In the genomic region with DNA sequence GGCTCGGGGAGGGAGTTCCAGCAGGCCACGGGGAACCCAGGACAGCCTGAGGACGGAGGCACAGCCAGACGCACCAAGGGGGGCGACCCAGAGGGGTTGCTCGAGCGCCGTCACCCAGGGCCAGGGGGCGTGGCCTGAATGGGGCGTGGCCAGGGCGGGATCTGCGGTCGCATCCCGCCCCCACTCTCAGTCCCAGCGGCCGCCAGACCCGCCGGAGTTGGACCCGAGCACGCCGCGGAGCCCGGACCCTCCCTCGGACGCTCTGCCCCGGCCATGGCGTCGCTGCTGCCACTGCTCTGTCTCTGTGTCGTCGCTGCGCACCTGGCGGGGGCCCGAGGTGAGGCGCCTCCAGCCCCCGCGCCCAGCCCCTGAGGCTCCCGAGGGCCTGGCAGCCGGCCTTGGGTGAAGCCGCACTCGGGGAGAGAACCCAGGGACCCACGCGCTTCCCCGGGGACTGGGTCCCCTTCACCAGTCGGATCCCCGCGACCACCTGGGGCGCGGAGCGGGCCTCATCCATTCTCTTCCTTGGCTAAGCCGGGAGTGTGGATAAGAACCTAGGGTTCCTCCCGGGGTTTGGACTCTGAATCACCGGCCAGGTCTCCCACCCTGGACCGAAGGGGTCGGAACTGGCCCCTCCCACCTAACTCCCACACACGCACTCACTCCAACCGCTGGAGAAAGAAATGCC, we compare ENCODE assay signal across 9 cellular contexts. TPM values are rescaled to one million over a fixed set of nuclear protein-coding genes. Genes with fewer than 3 reads are reported as not detected.
DNase-seq lines count a peak whose midpoint lies in the region; ATAC-seq and TF ChIP-seq lines count a peak whose summit lies in the region.
"Had no signal": no experiment of that assay in that cellular context is flagged by ENCODE, and none has a peak within 500 bp of the region (broad histone marks: within the 10 kb centered on the region; RNA-seq: fewer than 3 reads in every experiment).

A gene with protein sequence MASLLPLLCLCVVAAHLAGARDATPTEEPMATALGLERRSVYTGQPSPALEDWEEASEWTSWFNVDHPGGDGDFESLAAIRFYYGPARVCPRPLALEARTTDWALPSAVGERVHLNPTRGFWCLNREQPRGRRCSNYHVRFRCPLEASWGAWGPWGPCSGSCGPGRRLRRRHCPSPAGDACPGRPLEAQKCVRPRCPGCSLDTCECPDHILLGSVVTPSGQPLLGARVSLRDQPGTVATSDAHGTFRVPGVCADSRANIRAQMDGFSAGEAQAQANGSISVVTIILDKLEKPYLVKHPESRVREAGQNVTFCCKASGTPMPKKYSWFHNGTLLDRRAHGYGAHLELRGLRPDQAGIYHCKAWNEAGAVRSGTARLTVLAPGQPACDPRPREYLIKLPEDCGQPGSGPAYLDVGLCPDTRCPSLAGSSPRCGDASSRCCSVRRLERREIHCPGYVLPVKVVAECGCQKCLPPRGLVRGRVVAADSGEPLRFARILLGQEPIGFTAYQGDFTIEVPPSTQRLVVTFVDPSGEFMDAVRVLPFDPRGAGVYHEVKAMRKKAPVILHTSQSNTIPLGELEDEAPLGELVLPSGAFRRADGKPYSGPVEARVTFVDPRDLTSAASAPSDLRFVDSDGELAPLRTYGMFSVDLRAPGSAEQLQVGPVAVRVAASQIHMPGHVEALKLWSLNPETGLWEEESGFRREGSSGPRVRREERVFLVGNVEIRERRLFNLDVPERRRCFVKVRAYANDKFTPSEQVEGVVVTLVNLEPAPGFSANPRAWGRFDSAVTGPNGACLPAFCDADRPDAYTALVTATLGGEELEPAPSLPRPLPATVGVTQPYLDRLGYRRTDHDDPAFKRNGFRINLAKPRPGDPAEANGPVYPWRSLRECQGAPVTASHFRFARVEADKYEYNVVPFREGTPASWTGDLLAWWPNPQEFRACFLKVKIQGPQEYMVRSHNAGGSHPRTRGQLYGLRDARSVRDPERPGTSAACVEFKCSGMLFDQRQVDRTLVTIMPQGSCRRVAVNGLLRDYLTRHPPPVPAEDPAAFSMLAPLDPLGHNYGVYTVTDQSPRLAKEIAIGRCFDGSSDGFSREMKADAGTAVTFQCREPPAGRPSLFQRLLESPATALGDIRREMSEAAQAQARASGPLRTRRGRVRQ (plus strand): TSS at position 189 of the 688 bp plus-strand sequence. CDS start 85 bp downstream, at position 274.

- H3K4ac ChIP-seq in mesenchymal stem cell (ENCODE audit: low read depth in 1 of 2, low read length in 2 of 2), result no peak within 1 kb of the TSS

- H3K4me2 ChIP-seq in mesenchymal stem cell (ENCODE audit: low read length, poor library complexity, severe bottlenecking), result peak within 1 kb of the TSS; percentile 62

- peak within 1 kb of the TSS; percentile 68 to 81 (median 75) for H3K4me3 Mint-ChIP-seq in brain

- no peak for TF ChIP-seq POLR2A in upper lobe of left lung (IDR thresholded peaks at IDR 0.05)

- no peak within 1 kb of the TSS for H2BK5ac ChIP-seq in mesenchymal stem cell (ENCODE audit: low read depth, low read length, poor library complexity, severe bottlenecking)

- TF ChIP-seq CTCF in brain (conservative IDR thresholded peaks at IDR 0.05) (no peak), upper lobe of left lung (IDR thresholded peaks at IDR 0.05) (peak in 2 of 6 experiments; percentile 15 to 16)

- H2BK12ac ChIP-seq in mesenchymal stem cell (ENCODE audit: low read length in 2 of 2), result no peak within 1 kb of the TSS

- H4K91ac ChIP-seq in mesenchymal stem cell (ENCODE audit: low read length), result no peak within 1 kb of the TSS

- H3K27ac ChIP-seq in mesenchymal stem cell (ENCODE audit: low read length, poor library complexity, severe bottlenecking), result no peak within 1 kb of the TSS
- H3K27ac ChIP-seq in upper lobe of left lung, result no peak within 1 kb of the TSS
- H3K27ac ChIP-seq: epithelial cell of prostate had no signal

- H3K4me1 Mint-ChIP-seq in brain, result peaks cover 23% of the 10 kb centered on the region

- peak within 1 kb of the TSS in 1 of 5 experiments; percentile 57 for H3K27ac Mint-ChIP-seq in brain

- H2AFZ ChIP-seq in mesenchymal stem cell (ENCODE audit: low read depth, low read length), result no peak within 1 kb of the TSS

- peaks cover 0 to 3% (median 0%) of the 10 kb centered on the region in 5 experiments for H3K9me3 Mint-ChIP-seq in brain

- DNase-seq in Daoy (ENCODE audit: low read depth), result peak; percentile 73
- DNase-seq in NCI-H2227 (lab: John Stamatoyannopoulos, UW; ENCODE audit: unreplicated experiment), result peak; percentile 80
- no peak for DNase-seq in mesenchymal stem cell
- peak in 1 of 2 donors; percentile 93 for DNase-seq in upper lobe of left lung

- peaks cover 7 to 54% of the 10 kb centered on the region in 2 experiments for H3K27me3 ChIP-seq in mesenchymal stem cell (ENCODE audit: control insufficient read depth in 1 of 2, insufficient read depth in 1 of 2, low read length in 2 of 2)
- peaks cover 3 to 48% (median 31%) of the 10 kb centered on the region in 4 donors for H3K27me3 ChIP-seq in upper lobe of left lung

- H2BK15ac ChIP-seq in mesenchymal stem cell (ENCODE audit: low read depth, poor library complexity, severe bottlenecking), result no peak within 1 kb of the TSS

- peaks cover 0 to 10% of the 10 kb centered on the region in 2 experiments for H3K36me3 ChIP-seq in mesenchymal stem cell (ENCODE audit: control insufficient read depth in 1 of 2, insufficient read depth in 2 of 2, low read depth in 1 of 2, low read length in 2 of 2)
- H3K36me3 ChIP-seq in upper lobe of left lung, result no peaks in the 10 kb centered on the region

- H3K27me3 Mint-ChIP-seq in brain, result peaks cover 6% of the 10 kb centered on the region

- no peaks in the 10 kb centered on the region for H3K36me3 Mint-ChIP-seq in brain

- H3K4me3 ChIP-seq in mesenchymal stem cell (ENCODE audit: insufficient read depth in 1 of 2, low read depth in 1 of 2, low read length in 2 of 2) (peak within 1 kb of the TSS; percentile 5 to 47), upper lobe of left lung (peak within 1 kb of the TSS in 3 of 4 donors; percentile 21 to 35 (median 34))

- no peak within 1 kb of the TSS for H3K14ac ChIP-seq in mesenchymal stem cell (ENCODE audit: low read length in 2 of 2)

- ATAC-seq in upper lobe of left lung (ENCODE audit: low FRiP score in 2 of 2), result peak in 1 of 2 donors; percentile 51
- no peak for ATAC-seq in GM19023 (IDR thresholded peaks at IDR 0.05; ENCODE audit: unreplicated experiment)
- ATAC-seq in HG03097 (IDR thresholded peaks at IDR 0.05; ENCODE audit: low FRiP score, unreplicated experiment), result no peak
- no peak for ATAC-seq in GM21381 (IDR thresholded peaks at IDR 0.05; ENCODE audit: unreplicated experiment)

- 12% methylated on average over 55 of the region's 56 CpGs for WGBS in mesenchymal stem cell
- WGBS in upper lobe of left lung, 2 donors, result 8 to 20% methylated on average over 1 to 19 of the region's 56 CpGs

- no peaks in the 10 kb centered on the region for H3K9me3 ChIP-seq in mesenchymal stem cell (ENCODE audit: control insufficient read depth, low read length)
- H3K9me3 ChIP-seq in upper lobe of left lung, result no peaks in the 10 kb centered on the region

- no peak within 1 kb of the TSS for H3K23ac ChIP-seq in mesenchymal stem cell (ENCODE audit: low read length in 2 of 2)

- no peaks in the 10 kb centered on the region for H3K79me1 ChIP-seq in mesenchymal stem cell (replicated peaks; ENCODE audit: low read length, poor library complexity, severe bottlenecking)

- H3K18ac ChIP-seq in mesenchymal stem cell (ENCODE audit: low read depth in 1 of 2, low read length in 2 of 2), result no peak within 1 kb of the TSS

- no peak within 1 kb of the TSS for H2AK5ac ChIP-seq in mesenchymal stem cell (ENCODE audit: low read length, severe bottlenecking)

- H4K8ac ChIP-seq in mesenchymal stem cell (ENCODE audit: low read length), result no peak within 1 kb of the TSS

- H3K4me1 ChIP-seq in mesenchymal stem cell (ENCODE audit: control insufficient read depth, insufficient read depth, low read depth, low read length) (peaks cover 14% of the 10 kb centered on the region), upper lobe of left lung (peaks cover 19 to 40% (median 30%) of the 10 kb centered on the region in 4 donors)

- H2BK120ac ChIP-seq in mesenchymal stem cell (ENCODE audit: low read depth, low read length), result no peak within 1 kb of the TSS

- H3K9ac ChIP-seq in mesenchymal stem cell (ENCODE audit: low read length), result no peak within 1 kb of the TSS

- no peak for TF ChIP-seq EP300 in upper lobe of left lung (IDR thresholded peaks at IDR 0.05)

RNA-seq across cellular contexts. Expression of the gene that starts here (rescaled TPM):
- 0.40 and 1.0 TPM in 2 replicates for total RNA-seq in Daoy (2014; rRNA removed; shearing (Covaris generic))
- 6.1 TPM for polyA plus RNA-seq in brain (ENCODE audit: insufficient read depth, low read depth, low replicate concordance)
- polyA plus RNA-seq in mesenchymal stem cell (2013, experiment 1 of 2), result 0.32 TPM
- polyA plus RNA-seq in mesenchymal stem cell (2013, experiment 2 of 2), result 0.23 TPM
- under 1 TPM in 2 of 6 donors, not detected in 4; 0.14 to 0.37 TPM for total RNA-seq in upper lobe of left lung
